In genomic region chr10:60099998-60100747, GRCh38 we compare ENCODE assay signal across 8 cellular contexts.
DNase-seq lines count a peak whose midpoint lies in the region; ATAC-seq and TF ChIP-seq lines count a peak whose summit lies in the region.

No MANE protein-coding gene starts in this region.

- TF ChIP-seq CTCF in epithelial cell of esophagus (IDR thresholded peaks at IDR 0.05; ENCODE audit: insufficient read depth, low read depth, low read length, missing control alignments) (peak; percentile 59), mesothelial cell of epicardium (IDR thresholded peaks at IDR 0.05; ENCODE audit: unreplicated experiment) (peak; percentile 76)

- H3K4me1 Mint-ChIP-seq in mesothelial cell of epicardium = peaks cover 21% of the 10 kb centered on the region
- no peaks in the 10 kb centered on the region for H3K4me1 Mint-ChIP-seq in activated CD4-positive, alpha-beta memory T cell treated with anti-CD3 and anti-CD28 coated beads for 36 hours (ENCODE audit: low read depth)

- ATAC-seq in HG03469 (IDR thresholded peaks at IDR 0.05; ENCODE audit: unreplicated experiment) (peak; percentile 39), HG03460 (IDR thresholded peaks at IDR 0.05; ENCODE audit: unreplicated experiment) (no peak)

- peak overlapping the region; percentile 53 for H3K27ac Mint-ChIP-seq in mesothelial cell of epicardium
- H3K27ac Mint-ChIP-seq in activated CD4-positive, alpha-beta memory T cell treated with anti-CD3 and anti-CD28 coated beads for 36 hours = no peak overlapping the region

- no peaks in the 10 kb centered on the region for H3K27me3 Mint-ChIP-seq in mesothelial cell of epicardium (ENCODE audit: low read depth)
- no peaks in the 10 kb centered on the region for H3K27me3 Mint-ChIP-seq in activated CD4-positive, alpha-beta memory T cell treated with anti-CD3 and anti-CD28 coated beads for 36 hours

- H3K9me3 Mint-ChIP-seq in mesothelial cell of epicardium = peaks cover 5% of the 10 kb centered on the region
- H3K9me3 Mint-ChIP-seq in activated CD4-positive, alpha-beta memory T cell treated with anti-CD3 and anti-CD28 coated beads for 36 hours = no peaks in the 10 kb centered on the region

- intact Hi-C loops in activated CD4-positive, alpha-beta memory T cell treated with anti-CD3 and anti-CD28 coated beads for 36 hours (cut with micrococcal nuclease) = loop anchor here (1.0 to 10.0 kb wide), 4 partner anchors 108 to 547 kb away; no protein-coding TSS in a partner anchor

- CTCF ChIA-PET in activated CD4-positive, alpha-beta memory T cell treated with anti-CD3 and anti-CD28 coated beads for 36 hours (lab: Charles Lee) = interaction anchor here (0.6 to 1.5 kb wide), 8 partner anchors 11 to 547 kb away, joined by 3 to 5 read pairs (median 4); no protein-coding TSS in a partner anchor

- no peak overlapping the region for H3K4me3 Mint-ChIP-seq in mesothelial cell of epicardium
- no peak overlapping the region for H3K4me3 Mint-ChIP-seq in activated CD4-positive, alpha-beta memory T cell treated with anti-CD3 and anti-CD28 coated beads for 36 hours

- DNase-seq in NCI-H510A treated with DMSO at 0.1 percent for 48 hours (lab: John Stamatoyannopoulos, UW) = peak; percentile 18
- no peak for DNase-seq in NCI-H510A (lab: John Stamatoyannopoulos, UW)
- DNase-seq in RKO (ENCODE audit: low spot score) = peak; percentile 65
- peak; percentile 54 for DNase-seq in epithelial cell of esophagus (ENCODE audit: low read depth)
- DNase-seq in mesothelial cell of epicardium (ENCODE audit: low spot score in 2 of 2, unreplicated experiment in 2 of 2) = no peak
- DNase-seq in activated CD4-positive, alpha-beta memory T cell treated with anti-CD3 and anti-CD28 coated beads for 36 hours = no peak

- no peak overlapping the region for H3K4me3 ChIP-seq in epithelial cell of esophagus (ENCODE audit: low read length)

- POLR2A ChIA-PET in activated CD4-positive, alpha-beta memory T cell treated with anti-CD3 and anti-CD28 coated beads for 36 hours (lab: Charles Lee) = no interaction called here

- H3K36me3 Mint-ChIP-seq in mesothelial cell of epicardium = peaks cover 30% of the 10 kb centered on the region
- H3K36me3 Mint-ChIP-seq in activated CD4-positive, alpha-beta memory T cell treated with anti-CD3 and anti-CD28 coated beads for 36 hours = no peaks in the 10 kb centered on the region

Comparison
In these comparisons a context has a peak if more than half of its experiments do, and no peak if none do; other contexts are left out.
1. DNase-seq: peak in NCI-H510A treated with DMSO at 0.1 percent for 48 hours (single experiment), RKO (single experiment) and epithelial cell of esophagus (single experiment); none in NCI-H510A (single experiment), mesothelial cell of epicardium (0 of 2) and activated CD4-positive, alpha-beta memory T cell treated with anti-CD3 and anti-CD28 coated beads for 36 hours (single experiment).